18 cellular contexts compared by ENCODE assay signal in the genomic region with DNA sequence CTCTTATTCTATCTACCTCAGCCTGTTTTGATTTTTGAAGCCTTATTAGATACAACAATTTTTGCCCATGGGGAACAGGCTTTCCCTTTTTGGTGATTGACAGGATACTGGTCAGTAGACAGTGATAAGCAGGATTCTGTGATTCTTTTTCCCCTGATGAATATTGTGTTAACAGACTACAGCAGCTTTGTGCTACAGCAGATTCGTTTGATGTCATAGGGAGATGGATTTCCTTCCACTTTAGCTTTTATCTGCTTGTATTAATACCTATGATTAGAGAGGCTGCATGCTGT.
"Had no signal": no experiment of that assay in that cellular context is flagged by ENCODE, and none has a peak within 500 bp of the region (broad histone marks: within the 10 kb centered on the region; RNA-seq: fewer than 3 reads in every experiment).

No MANE protein-coding gene starts in this region.

- H3K9me3 Mint-ChIP-seq: activated naive CD8-positive, alpha-beta T cell treated with anti-CD3 and anti-CD28 coated beads, Interleukin-2, amount 50 U/mL, for 24 hours; naive thymus-derived CD8-positive, alpha-beta T cell had no signal

- H3K9me3 ChIP-seq: gastrocnemius medialis, heart left ventricle, mucosa of descending colon, stomach, testis, upper lobe of left lung had no signal

- DNase-seq: activated CD4-positive, alpha-beta T cell treated with anti-CD3 and anti-CD28 coated beads for 1 hour; activated CD4-positive, alpha-beta T cell treated with anti-CD3 and anti-CD28 coated beads, Interleukin-2, amount 50 U/mL, for 4 hours; activated naive CD4-positive, alpha-beta T cell; activated naive CD8-positive, alpha-beta T cell treated with anti-CD3 and anti-CD28 coated beads, Interleukin-2, amount 50 U/mL, for 24 hours; activated T-cell treated with anti-CD3 and anti-CD28 coated beads for 4 hours; aorta; erythroblast; gastrocnemius medialis; heart left ventricle; mucosa of descending colon; naive thymus-derived CD8-positive, alpha-beta T cell; retina; stimulated activated CD4-positive, alpha-beta T cell treated with anti-CD3 and anti-CD28 coated beads, Interleukin-12 subunit alpha, Interleukin-12 subunit beta, amount 100 ng/mL, for 4 hours; stimulated activated CD4-positive, alpha-beta T cell treated with anti-CD3 and anti-CD28 coated beads, Interleukin-2, amount 100 ng/mL, for 24 hours; stomach; testis; upper lobe of left lung had no signal

- H3K4me3 ChIP-seq: gastrocnemius medialis, heart left ventricle, lung, mucosa of descending colon, stomach, testis, upper lobe of left lung had no signal

- H3K27ac Mint-ChIP-seq: activated naive CD8-positive, alpha-beta T cell treated with anti-CD3 and anti-CD28 coated beads, Interleukin-2, amount 50 U/mL, for 24 hours had no signal

- H3K4me3 Mint-ChIP-seq: activated naive CD8-positive, alpha-beta T cell treated with anti-CD3 and anti-CD28 coated beads, Interleukin-2, amount 50 U/mL, for 24 hours; naive thymus-derived CD8-positive, alpha-beta T cell had no signal

- ATAC-seq: gastrocnemius medialis; naive thymus-derived CD8-positive, alpha-beta T cell had no signal

- H3K27me3 Mint-ChIP-seq: activated naive CD8-positive, alpha-beta T cell treated with anti-CD3 and anti-CD28 coated beads, Interleukin-2, amount 50 U/mL, for 24 hours; naive thymus-derived CD8-positive, alpha-beta T cell had no signal

- H3K27me3 ChIP-seq: gastrocnemius medialis, heart left ventricle, stomach, testis, upper lobe of left lung had no signal

- H3K36me3 ChIP-seq: gastrocnemius medialis, heart left ventricle, stomach, upper lobe of left lung had no signal

- H3K27ac ChIP-seq: gastrocnemius medialis, stomach, testis had no signal
